In genomic region chr12:77151030-77151429, GRCh38 we compare ENCODE assay signal across 31 cellular contexts.
"Had no signal": no experiment of that assay in that cellular context is flagged by ENCODE, and none has a peak within 500 bp of the region (broad histone marks: within the 10 kb centered on the region; RNA-seq: fewer than 3 reads in every experiment).

No MANE protein-coding gene starts in this region.

- H3K9me3 Mint-ChIP-seq: activated CD4-positive, alpha-beta memory T cell treated with anti-CD3 and anti-CD28 coated beads, Interleukin-2, amount 10 ng/mL, durations not matched to agents 7 days and 5 days; activated CD4-positive, alpha-beta T cell treated with anti-CD3 and anti-CD28 coated beads, Interleukin-2, amount 10 ng/mL, durations not matched to agents 7 days and 5 days; activated T-helper 17 cell treated with anti-CD3 and anti-CD28 coated beads, Interleukin-2, amount 50 U/mL, for 72 hours; memory B cell; stimulated activated memory B cell treated with anti-CD40 and anti-IgM and Interleukin-4, amounts not matched to agents 10 μg/mL and 1 μg/mL and 100 μg/mL, for 72 hours had no signal

- H3K4me3 ChIP-seq: cardiac muscle cell, coronary artery, dorsolateral prefrontal cortex, ovary, skin epidermis, stomach, thyroid gland, upper lobe of right lung had no signal

- H3K27ac ChIP-seq: cardiac muscle cell, coronary artery, dorsolateral prefrontal cortex, ovary, skin epidermis, stomach, thyroid gland, upper lobe of right lung had no signal

- H3K27ac Mint-ChIP-seq: activated CD4-positive, alpha-beta memory T cell treated with anti-CD3 and anti-CD28 coated beads, Interleukin-2, amount 10 ng/mL, durations not matched to agents 7 days and 5 days; activated CD4-positive, alpha-beta T cell treated with anti-CD3 and anti-CD28 coated beads, Interleukin-2, amount 10 ng/mL, durations not matched to agents 7 days and 5 days; activated naive CD8-positive, alpha-beta T cell; activated T-helper 17 cell treated with anti-CD3 and anti-CD28 coated beads, Interleukin-2, amount 50 U/mL, for 72 hours; memory B cell; naive thymus-derived CD4-positive, alpha-beta T cell; progenitor cell of endocrine pancreas; stimulated activated memory B cell treated with anti-CD40 and anti-IgM and Interleukin-4, amounts not matched to agents 10 μg/mL and 1 μg/mL and 100 μg/mL, for 72 hours; WTC11 had no signal

- H3K9me3 ChIP-seq: ovary, thyroid gland, upper lobe of right lung had no signal

- DNase-seq: activated CD4-positive, alpha-beta memory T cell treated with anti-CD3 and anti-CD28 coated beads, Interleukin-2, amount 10 ng/mL, durations not matched to agents 7 days and 5 days; activated CD4-positive, alpha-beta T cell treated with anti-CD3 and anti-CD28 coated beads for 1 hour; activated CD4-positive, alpha-beta T cell treated with anti-CD3 and anti-CD28 coated beads, Interleukin-2, amount 10 ng/mL, durations not matched to agents 7 days and 5 days; activated T-cell treated with anti-CD3 and anti-CD28 coated beads, Interleukin-2, amount 50 U/mL, for 4 hours; anterior cingulate cortex; dorsolateral prefrontal cortex; effector memory CD4-positive, alpha-beta T cell; head of caudate nucleus; hippocampal formation; kidney; midbrain; naive thymus-derived CD4-positive, alpha-beta T cell; ovary; retina; stimulated activated CD4-positive, alpha-beta T cell treated with anti-CD3 and anti-CD28 coated beads, Interleukin-1b, Interleukin-23, amount 100 ng/mL, for 48 hours; stimulated activated CD4-positive, alpha-beta T cell treated with anti-CD3 and anti-CD28 coated beads, Interleukin-4, amount 100 ng/mL, for 4 hours; stimulated activated CD8-positive, alpha-beta memory T cell treated with anti-CD3 and anti-CD28 coated beads, Interleukin-4, amount 100 ng/mL, for 48 hours; stomach; T-helper 2 cell; thyroid gland; upper lobe of right lung had no signal

- H3K36me3 ChIP-seq: cardiac muscle cell, ovary, stomach, thyroid gland, upper lobe of right lung had no signal

- H3K27me3 ChIP-seq: cardiac muscle cell, dorsolateral prefrontal cortex, ovary, stomach, thyroid gland, upper lobe of right lung had no signal

- H3K36me3 Mint-ChIP-seq: activated naive CD8-positive, alpha-beta T cell; memory B cell; naive thymus-derived CD4-positive, alpha-beta T cell; stimulated activated memory B cell treated with anti-CD40 and anti-IgM and Interleukin-4, amounts not matched to agents 10 μg/mL and 1 μg/mL and 100 μg/mL, for 72 hours; WTC11 had no signal

- H3K4me1 Mint-ChIP-seq: activated CD4-positive, alpha-beta memory T cell treated with anti-CD3 and anti-CD28 coated beads, Interleukin-2, amount 10 ng/mL, durations not matched to agents 7 days and 5 days; activated CD4-positive, alpha-beta T cell treated with anti-CD3 and anti-CD28 coated beads, Interleukin-2, amount 10 ng/mL, durations not matched to agents 7 days and 5 days; activated T-helper 17 cell treated with anti-CD3 and anti-CD28 coated beads, Interleukin-2, amount 50 U/mL, for 72 hours; stimulated activated memory B cell treated with anti-CD40 and anti-IgM and Interleukin-4, amounts not matched to agents 10 μg/mL and 1 μg/mL and 100 μg/mL, for 72 hours had no signal

- ATAC-seq: activated T-cell treated with anti-CD3 and anti-CD28 coated beads, Interleukin-2, amount 50 U/mL, for 4 hours; activated T-helper 17 cell treated with anti-CD3 and anti-CD28 coated beads, Interleukin-2, amount 50 U/mL, for 72 hours; naive thymus-derived CD4-positive, alpha-beta T cell; sciatic nerve; stimulated activated memory B cell treated with anti-CD40 and anti-IgM and Interleukin-4, amounts not matched to agents 10 μg/mL and 1 μg/mL and 100 μg/mL, for 72 hours; upper lobe of right lung; WTC11 had no signal

- H3K4me1 ChIP-seq: stomach, thyroid gland, upper lobe of right lung had no signal

- H3K27me3 Mint-ChIP-seq: activated CD4-positive, alpha-beta memory T cell treated with anti-CD3 and anti-CD28 coated beads, Interleukin-2, amount 10 ng/mL, durations not matched to agents 7 days and 5 days; activated CD4-positive, alpha-beta T cell treated with anti-CD3 and anti-CD28 coated beads, Interleukin-2, amount 10 ng/mL, durations not matched to agents 7 days and 5 days; activated T-helper 17 cell treated with anti-CD3 and anti-CD28 coated beads, Interleukin-2, amount 50 U/mL, for 72 hours; memory B cell; naive thymus-derived CD4-positive, alpha-beta T cell; progenitor cell of endocrine pancreas; stimulated activated memory B cell treated with anti-CD40 and anti-IgM and Interleukin-4, amounts not matched to agents 10 μg/mL and 1 μg/mL and 100 μg/mL, for 72 hours had no signal

- H3K4me3 Mint-ChIP-seq: activated CD4-positive, alpha-beta memory T cell treated with anti-CD3 and anti-CD28 coated beads, Interleukin-2, amount 10 ng/mL, durations not matched to agents 7 days and 5 days; activated CD4-positive, alpha-beta T cell treated with anti-CD3 and anti-CD28 coated beads, Interleukin-2, amount 10 ng/mL, durations not matched to agents 7 days and 5 days; activated naive CD8-positive, alpha-beta T cell; activated T-cell treated with anti-CD3 and anti-CD28 coated beads, Interleukin-2, amount 50 U/mL, for 4 hours; activated T-helper 17 cell treated with anti-CD3 and anti-CD28 coated beads, Interleukin-2, amount 50 U/mL, for 72 hours; memory B cell; naive thymus-derived CD4-positive, alpha-beta T cell; stimulated activated memory B cell treated with anti-CD40 and anti-IgM and Interleukin-4, amounts not matched to agents 10 μg/mL and 1 μg/mL and 100 μg/mL, for 72 hours; WTC11 had no signal
